ENCODE assay signal across 11 cellular contexts in the genomic region with DNA sequence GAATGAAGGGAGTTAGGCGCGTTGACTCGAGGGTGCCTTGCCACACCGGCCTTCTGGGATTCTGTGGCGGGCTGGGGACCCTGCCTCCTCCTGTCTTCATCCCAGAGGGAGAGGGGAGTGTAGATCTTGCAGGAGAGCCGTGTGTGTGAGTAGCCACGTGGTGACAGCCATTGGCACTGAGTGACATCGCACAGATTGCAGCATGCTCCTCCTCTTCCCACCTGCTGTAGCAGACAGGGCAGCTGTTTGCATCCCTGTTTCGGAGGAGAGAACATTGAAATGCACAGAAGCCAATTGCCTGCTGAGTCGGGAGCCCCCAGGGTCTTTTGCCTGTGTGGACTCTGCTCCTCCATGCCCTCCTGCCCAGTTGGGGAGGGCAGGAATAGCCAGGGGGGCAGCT.
"Had no signal": no experiment of that assay in that cellular context is flagged by ENCODE, and none has a peak within 500 bp of the region (broad histone marks: within the 10 kb centered on the region; RNA-seq: fewer than 3 reads in every experiment).

No MANE protein-coding gene starts in this region.

- H3K9me3 ChIP-seq: lower lobe of right lung, spleen, upper lobe of left lung had no signal

- H3K27ac ChIP-seq: lower lobe of right lung, spleen, upper lobe of left lung had no signal

- H3K4me3 ChIP-seq: lower lobe of right lung, spleen, upper lobe of left lung had no signal

- H3K36me3 ChIP-seq: lower lobe of right lung, spleen, upper lobe of left lung had no signal

- DNase-seq: activated CD4-positive, alpha-beta T cell treated with anti-CD3 and anti-CD28 coated beads, Interleukin-2, amount 50 U/mL, for 1 hour; activated naive CD8-positive, alpha-beta T cell treated with anti-CD3 and anti-CD28 coated beads, Interleukin-2, amount 10 ng/mL, durations not matched to agents 7 days and 5 days; cortex of kidney; effector CD4-positive, alpha-beta T cell; foreskin fibroblast; left cardiac atrium; lower lobe of right lung; spleen; stimulated activated naive CD8-positive, alpha-beta T cell treated with anti-CD3 and anti-CD28 coated beads, Interleukin-15, amount 100 ng/mL, for 72 hours; upper lobe of left lung had no signal

- ATAC-seq: left cardiac atrium; lower lobe of right lung; sciatic nerve; stimulated activated naive CD8-positive, alpha-beta T cell treated with anti-CD3 and anti-CD28 coated beads, Interleukin-15, amount 100 ng/mL, for 72 hours had no signal

- H3K27me3 ChIP-seq: upper lobe of left lung had no signal
